Comparison of ENCODE assay signal across 24 cellular contexts in the genomic region with DNA sequence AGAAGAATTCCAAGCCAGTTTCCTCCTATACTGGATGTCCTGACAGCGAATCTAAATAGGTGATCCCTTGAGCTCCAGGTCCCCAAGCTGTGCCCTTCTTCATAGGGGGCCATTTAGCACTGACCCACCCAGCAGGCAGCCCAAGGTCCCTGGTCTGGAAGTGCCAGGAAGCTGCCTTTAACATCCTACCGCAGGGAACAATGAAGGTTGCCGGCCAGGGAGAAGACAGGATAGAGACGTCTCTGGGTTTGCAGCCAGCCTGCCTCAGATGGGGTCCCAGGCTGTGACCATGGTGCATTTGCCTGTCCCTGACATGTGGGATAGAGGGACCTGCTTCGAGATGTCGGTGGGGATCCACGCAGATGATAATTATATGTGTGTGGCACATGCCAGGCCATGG. TPM values are rescaled to one million over a fixed set of nuclear protein-coding genes. Genes with fewer than 3 reads are reported as not detected.
DNase-seq lines count a peak whose midpoint lies in the region; ATAC-seq and TF ChIP-seq lines count a peak whose summit lies in the region.
"Had no signal": no experiment of that assay in that cellular context is flagged by ENCODE, and none has a peak within 500 bp of the region (broad histone marks: within the 10 kb centered on the region; RNA-seq: fewer than 3 reads in every experiment).

No MANE protein-coding gene starts in this region.

- H3K27ac Mint-ChIP-seq in CD8-positive, alpha-beta memory T cell: peak overlapping the region in 1 of 8 donors; percentile 30
- H3K27ac Mint-ChIP-seq in naive thymus-derived CD4-positive, alpha-beta T cell: peak overlapping the region in 2 of 9 donors; percentile 26 to 57
- H3K27ac Mint-ChIP-seq: activated CD8-positive, alpha-beta T cell treated with anti-CD3 and anti-CD28 coated beads for 36 hours had no signal

- POLR2A ChIA-PET in CD8-positive, alpha-beta memory T cell (lab: Charles Lee): no interaction called here
- POLR2A ChIA-PET in naive thymus-derived CD4-positive, alpha-beta T cell (lab: Charles Lee): no interaction called here

- H3K27ac ChIP-seq in CD8-positive, alpha-beta memory T cell (ENCODE audit: low read depth, low read length): no peak overlapping the region
- H3K27ac ChIP-seq in Peyer's patch (peak overlapping the region in 3 of 4 donors; percentile 77 to 92 (median 86)), gastroesophageal sphincter (no peak overlapping the region)
- no peak overlapping the region for H3K27ac ChIP-seq in naive thymus-derived CD4-positive, alpha-beta T cell (ENCODE audit: low read depth, low read length)
- H3K27ac ChIP-seq: SJSA1, spleen had no signal

- intact Hi-C loops in naive thymus-derived CD4-positive, alpha-beta T cell (cut with micrococcal nuclease): loop anchor here in 1 of 2 donors (5.0 kb wide), 1 partner anchor 108 kb away; the partner anchor contains the start of gene PRDM15

- CTCF ChIA-PET in CD8-positive, alpha-beta memory T cell (lab: Charles Lee): no interaction called here
- CTCF ChIA-PET in naive thymus-derived CD4-positive, alpha-beta T cell (lab: Charles Lee): no interaction called here

- TF ChIP-seq EP300 in gastroesophageal sphincter (IDR thresholded peaks at IDR 0.05): no peak

- no peak overlapping the region for H3K4me3 ChIP-seq in CD8-positive, alpha-beta memory T cell (ENCODE audit: low read length)
- peak overlapping the region in 2 of 4 donors; percentile 49 to 84 for H3K4me3 ChIP-seq in Peyer's patch
- no peak overlapping the region for H3K4me3 ChIP-seq in naive thymus-derived CD4-positive, alpha-beta T cell (ENCODE audit: low read length)
- H3K4me3 ChIP-seq in gastroesophageal sphincter: no peak overlapping the region

- TF ChIP-seq CTCF in Peyer's patch (IDR thresholded peaks at IDR 0.05) (no peak), gastroesophageal sphincter (IDR thresholded peaks at IDR 0.05) (no peak)

- H3K4me1 Mint-ChIP-seq in CD8-positive, alpha-beta memory T cell: peaks cover 23 to 28% (median 23%) of the 10 kb centered on the region in 3 donors
- H3K4me1 Mint-ChIP-seq in naive thymus-derived CD4-positive, alpha-beta T cell: peaks cover 23 to 30% (median 24%) of the 10 kb centered on the region in 7 donors

- H3K27me3 ChIP-seq in CD8-positive, alpha-beta memory T cell (ENCODE audit: insufficient read depth, low read length, poor library complexity, severe bottlenecking): peaks cover 29% of the 10 kb centered on the region
- H3K27me3 ChIP-seq in Peyer's patch (peaks cover 0 to 16% of the 10 kb centered on the region in 2 donors), gastroesophageal sphincter (peaks cover 100% of the 10 kb centered on the region)
- H3K27me3 ChIP-seq in naive thymus-derived CD4-positive, alpha-beta T cell (ENCODE audit: control insufficient read depth in 2 of 2, insufficient read depth in 2 of 2, low read length in 2 of 2): peaks cover 8 to 12% of the 10 kb centered on the region in 2 donors
- H3K27me3 ChIP-seq: SJSA1 had no signal

- WGBS in gastroesophageal sphincter (ENCODE audit: low coverage in 1 of 2), 2 donors: 56 to 82% methylated on average over 4 to 7 of the region's 7 CpGs

- TF ChIP-seq POLR2A in Peyer's patch (IDR thresholded peaks at IDR 0.05) (no peak), gastroesophageal sphincter (IDR thresholded peaks at IDR 0.05) (no peak)

- DNase-seq in CD8-positive, alpha-beta memory T cell: no peak
- DNase-seq in Peyer's patch (no peak), ecto neural progenitor cell (ENCODE audit: low spot score) (peak; percentile 44), RPMI8226 (no peak), AG08395 (ENCODE audit: low spot score) (no peak)
- DNase-seq in naive thymus-derived CD4-positive, alpha-beta T cell: no peak
- DNase-seq in stimulated activated CD4-positive, alpha-beta T cell treated with anti-CD3 and anti-CD28 coated beads, Interleukin-1b, Interleukin-23, amount 100 ng/mL, for 48 hours: no peak
- DNase-seq: activated CD8-positive, alpha-beta T cell treated with anti-CD3 and anti-CD28 coated beads for 36 hours; activated naive CD4-positive, alpha-beta T cell treated with anti-CD3 and anti-CD28 coated beads, Interleukin-2, amount 50 U/mL, for 16 hours; anterior cingulate cortex; central memory CD4-positive, alpha-beta T cell; COR-L47; effector CD4-positive, alpha-beta T cell; GOT3; KBM-7; NCI-H1694 treated with DMSO at 0.1 percent for 48 hours; NCI-H2227 treated with DMSO at 0.1 percent for 48 hours; NCI-H774; spleen; upper lobe of left lung had no signal

- H3K27me3 Mint-ChIP-seq in CD8-positive, alpha-beta memory T cell: peaks cover 50 to 80% of the 10 kb centered on the region in 2 donors
- H3K27me3 Mint-ChIP-seq in naive thymus-derived CD4-positive, alpha-beta T cell: peaks cover 59 to 78% (median 68%) of the 10 kb centered on the region in 5 donors

- no peak for ATAC-seq in naive thymus-derived CD4-positive, alpha-beta T cell
- ATAC-seq in gastroesophageal sphincter: no peak
- ATAC-seq: activated CD8-positive, alpha-beta T cell treated with anti-CD3 and anti-CD28 coated beads for 36 hours; left lobe of liver had no signal

- no peaks in the 10 kb centered on the region for H3K36me3 ChIP-seq in CD8-positive, alpha-beta memory T cell (ENCODE audit: insufficient read depth, low read length)
- H3K36me3 ChIP-seq in Peyer's patch (no peaks in the 10 kb centered on the region), gastroesophageal sphincter (no peaks in the 10 kb centered on the region)
- H3K36me3 ChIP-seq in naive thymus-derived CD4-positive, alpha-beta T cell (ENCODE audit: control insufficient read depth in 2 of 3, insufficient read depth in 3 of 3, low read length in 3 of 3): no peaks in the 10 kb centered on the region
- H3K36me3 ChIP-seq: SJSA1, spleen, upper lobe of left lung had no signal

- H3K4me1 ChIP-seq in CD8-positive, alpha-beta memory T cell (ENCODE audit: insufficient read depth, low read length): peaks cover 18% of the 10 kb centered on the region
- H3K4me1 ChIP-seq in Peyer's patch: peaks cover 0 to 34% (median 12%) of the 10 kb centered on the region in 4 donors
- H3K4me1 ChIP-seq in naive thymus-derived CD4-positive, alpha-beta T cell (ENCODE audit: control insufficient read depth in 2 of 2, insufficient read depth in 2 of 2, low read length in 2 of 2): peaks cover 11 to 31% of the 10 kb centered on the region in 2 donors
- H3K4me1 ChIP-seq in gastroesophageal sphincter: peaks cover 0 to 31% (median 14%) of the 10 kb centered on the region in 3 donors

- no peaks in the 10 kb centered on the region for H3K9me3 ChIP-seq in CD8-positive, alpha-beta memory T cell (ENCODE audit: low read length)
- H3K9me3 ChIP-seq in Peyer's patch: no peaks in the 10 kb centered on the region
- no peaks in the 10 kb centered on the region for H3K9me3 ChIP-seq in naive thymus-derived CD4-positive, alpha-beta T cell (ENCODE audit: control insufficient read depth in 2 of 3, low read length in 3 of 3)
- no peaks in the 10 kb centered on the region for H3K9me3 ChIP-seq in gastroesophageal sphincter
- H3K9me3 ChIP-seq: SJSA1, upper lobe of left lung had no signal

- peaks cover 0 to 3% (median 0%) of the 10 kb centered on the region in 3 donors for H3K36me3 Mint-ChIP-seq in CD8-positive, alpha-beta memory T cell
- peaks cover 0 to 5% (median 3%) of the 10 kb centered on the region in 5 donors for H3K36me3 Mint-ChIP-seq in naive thymus-derived CD4-positive, alpha-beta T cell

- H3K9me3 Mint-ChIP-seq in CD8-positive, alpha-beta memory T cell: peaks cover 0 to 10% (median 0%) of the 10 kb centered on the region in 5 donors
- H3K9me3 Mint-ChIP-seq in naive thymus-derived CD4-positive, alpha-beta T cell: peaks cover 0 to 6% (median 0%) of the 10 kb centered on the region in 11 donors
- H3K9me3 Mint-ChIP-seq: activated CD8-positive, alpha-beta T cell treated with anti-CD3 and anti-CD28 coated beads for 36 hours had no signal

- H3K4me3 Mint-ChIP-seq in CD8-positive, alpha-beta memory T cell: peak overlapping the region in 6 of 7 donors; percentile 31 to 82 (median 42)
- H3K4me3 Mint-ChIP-seq in naive thymus-derived CD4-positive, alpha-beta T cell: peak overlapping the region in 6 of 10 donors; percentile 16 to 97 (median 86)

RNA-seq across cellular contexts. Expression of gene RIPK4, which starts 2.7 kb away (rescaled TPM):
- total RNA-seq in CD8-positive, alpha-beta memory T cell: under 1 TPM in 1 of 2 experiments, not detected in 1; 0.18 TPM
- not detected for polyA plus RNA-seq in CD8-positive, alpha-beta memory T cell
- total RNA-seq in Peyer's patch (10 to 100 TPM in 3 of 4 donors, 1 to 10 TPM in 1; 5.0 to 62.5 (median 31.3) TPM), gastroesophageal sphincter (1 to 10 TPM in 2 of 4 donors, under 1 TPM in 2; 0.40 to 5.8 (median 1.5) TPM)
- 1 to 10 TPM in 1 of 5 experiments, under 1 TPM in 3, not detected in 1; 0.30 to 2.2 (median 0.62) TPM for total RNA-seq in naive thymus-derived CD4-positive, alpha-beta T cell
- polyA plus RNA-seq in naive thymus-derived CD4-positive, alpha-beta T cell: under 1 TPM; 0.24 to 0.33 TPM
- total RNA-seq: spleen; T-helper 2 cell treated with Interferon-gamma antibody and Interleukin-4, amounts not matched to agents 100 ng/mL and 5 ng/mL, for 36 hours had no signal

Comparison
In these comparisons a context has a peak if more than half of its experiments do, and no peak if none do; other contexts are left out.
1. H3K27ac ChIP-seq: peak in Peyer's patch (3 of 4); none in CD8-positive, alpha-beta memory T cell (single experiment), naive thymus-derived CD4-positive, alpha-beta T cell (single experiment) and gastroesophageal sphincter (0 of 4).